In genomic region chr15:90345859-90346258, GRCh38 we compare ENCODE assay signal across 17 cellular contexts. TPM values are rescaled to one million over a fixed set of nuclear protein-coding genes. Genes with fewer than 3 reads are reported as not detected.
DNase-seq lines count a peak whose midpoint lies in the region; ATAC-seq and TF ChIP-seq lines count a peak whose summit lies in the region.
"Had no signal": no experiment of that assay in that cellular context is flagged by ENCODE, and none has a peak within 500 bp of the region (broad histone marks: within the 10 kb centered on the region; RNA-seq: fewer than 3 reads in every experiment).

No MANE protein-coding gene starts in this region.

- H3K27ac Mint-ChIP-seq in dendritic cell treated with granulocyte-macrophage colony-stimulating factor and Interleukin-4, amounts not matched to agents 40 ng/mL and 50 ng/mL, for 4 days = peak overlapping the region; percentile 63
- H3K27ac Mint-ChIP-seq: CD4-positive, alpha-beta T cell had no signal

- ATAC-seq in omental fat pad (ENCODE audit: low FRiP score) = peak; percentile 39
- ATAC-seq: HCT116 had no signal

- no peak overlapping the region for H3K4me3 ChIP-seq in smooth muscle cell

- no peak overlapping the region for H3K9ac ChIP-seq in smooth muscle cell (ENCODE audit: low read depth)
- H3K9ac ChIP-seq: SK-N-SH had no signal

- H3F3A ChIP-seq in smooth muscle cell (ENCODE audit: low read depth) = no peaks in the 10 kb centered on the region

- H3K27me3 Mint-ChIP-seq in dendritic cell treated with granulocyte-macrophage colony-stimulating factor and Interleukin-4, amounts not matched to agents 40 ng/mL and 50 ng/mL, for 4 days = peaks cover 5% of the 10 kb centered on the region
- H3K27me3 Mint-ChIP-seq: CD4-positive, alpha-beta T cell had no signal

- no peaks in the 10 kb centered on the region for H3K36me3 ChIP-seq in smooth muscle cell (ENCODE audit: low read depth)

- no peak overlapping the region for H3K4me2 ChIP-seq in smooth muscle cell
- H3K4me2 ChIP-seq: SK-N-SH had no signal

- H3K4me1 Mint-ChIP-seq in dendritic cell treated with granulocyte-macrophage colony-stimulating factor and Interleukin-4, amounts not matched to agents 40 ng/mL and 50 ng/mL, for 4 days (ENCODE audit: low read depth) = peaks cover 46% of the 10 kb centered on the region

- H2AFZ ChIP-seq in smooth muscle cell (ENCODE audit: low read depth) = no peak overlapping the region

- no peaks in the 10 kb centered on the region for H4K20me1 ChIP-seq in smooth muscle cell (ENCODE audit: low read depth)

- no peaks in the 10 kb centered on the region for H3K4me1 ChIP-seq in smooth muscle cell (ENCODE audit: low read depth)

- no peaks in the 10 kb centered on the region for H3K36me3 Mint-ChIP-seq in dendritic cell treated with granulocyte-macrophage colony-stimulating factor and Interleukin-4, amounts not matched to agents 40 ng/mL and 50 ng/mL, for 4 days (ENCODE audit: low read depth)

- H3K9me3 ChIP-seq in smooth muscle cell (replicated peaks; ENCODE audit: low read depth) = no peaks in the 10 kb centered on the region
- H3K9me3 ChIP-seq: SK-N-SH had no signal

- intact Hi-C loops in dendritic cell treated with granulocyte-macrophage colony-stimulating factor and Interleukin-4, amounts not matched to agents 40 ng/mL and 50 ng/mL, for 4 days (cut with micrococcal nuclease) = no loop called here

- H3K4me3 Mint-ChIP-seq in dendritic cell treated with granulocyte-macrophage colony-stimulating factor and Interleukin-4, amounts not matched to agents 40 ng/mL and 50 ng/mL, for 4 days = no peak overlapping the region
- H3K4me3 Mint-ChIP-seq: CD4-positive, alpha-beta T cell had no signal

- no peaks in the 10 kb centered on the region for H3K27me3 ChIP-seq in smooth muscle cell (ENCODE audit: low read depth)

- H3K9me3 Mint-ChIP-seq in dendritic cell treated with granulocyte-macrophage colony-stimulating factor and Interleukin-4, amounts not matched to agents 40 ng/mL and 50 ng/mL, for 4 days = no peaks in the 10 kb centered on the region
- H3K9me3 Mint-ChIP-seq: CD4-positive, alpha-beta T cell had no signal

- TF ChIP-seq CTCF in omental fat pad (IDR thresholded peaks at IDR 0.05) (no peak), smooth muscle cell (IDR thresholded peaks at IDR 0.05; ENCODE audit: borderline replicate concordance, insufficient read depth, poor library complexity, severe bottlenecking) (no peak)

- DNase-seq in CD1c-positive myeloid dendritic cell (ENCODE audit: extremely low spot score) (peak; percentile 44), OCI-M1 (lab: John Stamatoyannopoulos, UW) (peak; percentile 22), omental fat pad (ENCODE audit: low spot score) (no peak), smooth muscle cell (lab: John Stamatoyannopoulos, UW; ENCODE audit: unreplicated experiment) (no peak), NCI-H2196 (lab: John Stamatoyannopoulos, UW; ENCODE audit: unreplicated experiment) (no peak)
- no peak for DNase-seq in central memory CD4-positive, alpha-beta T cell
- DNase-seq: ACHN; AML-193; CD4-positive, alpha-beta T cell; KBM-7; NCI-H1436; NCI-H2029; NCI-H510A treated with DMSO at 0.1 percent for 48 hours; Right ventricle myocardium superior; SK-N-SH had no signal

- no peak overlapping the region for H3K27ac ChIP-seq in smooth muscle cell (ENCODE audit: low read depth)

- H3K79me2 ChIP-seq in smooth muscle cell (ENCODE audit: low read depth) = no peaks in the 10 kb centered on the region

- 26% methylated on average over 2 of the region's 2 CpGs for WGBS in smooth muscle cell (ENCODE audit: low lambda C conversion rate)

RNA-seq across cellular contexts. Expression of gene ZNF774, which starts 6.2 kb away (rescaled TPM):
- total RNA-seq in omental fat pad (1 to 10 TPM in 2 of 4 donors, under 1 TPM in 2; 0.36 to 1.8 (median 1.1) TPM), smooth muscle cell (0.90 and 2.3 TPM in 2 replicates)
- polyA plus RNA-seq in smooth muscle cell = 0.08 and 1.3 TPM in 2 replicates

RNA-seq across cellular contexts. Expression of gene IQGAP1, which starts 42.2 kb away (rescaled TPM):
- total RNA-seq in omental fat pad (100 to 1,000 TPM; 220 to 320 (median 295) TPM), smooth muscle cell (184 and 185 TPM in 2 replicates)
- polyA plus RNA-seq in smooth muscle cell = 59.3 and 80.8 TPM in 2 replicates

Comparison
In these comparisons a context has a peak if more than half of its experiments do, and no peak if none do; other contexts are left out.
1. DNase-seq: peak in CD1c-positive myeloid dendritic cell (single experiment) and OCI-M1 (single experiment); none in omental fat pad (single experiment), smooth muscle cell (single experiment), NCI-H2196 (single experiment) and central memory CD4-positive, alpha-beta T cell (single experiment).